Comparison of ENCODE assay signal across 8 cellular contexts in genomic region chr17:74987909-74988711, GRCh38. TPM values are rescaled to one million over a fixed set of nuclear protein-coding genes. Genes with fewer than 3 reads are reported as not detected.
DNase-seq lines count a peak whose midpoint lies in the region; ATAC-seq and TF ChIP-seq lines count a peak whose summit lies in the region.

No MANE protein-coding gene starts in this region.

- H3K4me3 ChIP-seq in HFF-Myc (replicated peaks; ENCODE audit: low read depth, low read length), result peak overlapping the region; percentile 59

- no peak for ATAC-seq in HG02571 (IDR thresholded peaks at IDR 0.05; ENCODE audit: unreplicated experiment)

- H3K27ac Mint-ChIP-seq in activated naive CD8-positive, alpha-beta T cell, result no peak overlapping the region
- peak overlapping the region; percentile 93 for H3K27ac Mint-ChIP-seq in neural crest cell (ENCODE audit: unreplicated experiment)

- no peaks in the 10 kb centered on the region for H3K27me3 Mint-ChIP-seq in activated naive CD8-positive, alpha-beta T cell
- no peaks in the 10 kb centered on the region for H3K27me3 Mint-ChIP-seq in neural crest cell (ENCODE audit: low read depth)

- H3K4me1 Mint-ChIP-seq in activated naive CD8-positive, alpha-beta T cell (ENCODE audit: low read depth), result peaks cover 12% of the 10 kb centered on the region
- peaks cover 21% of the 10 kb centered on the region for H3K4me1 Mint-ChIP-seq in neural crest cell

- TF ChIP-seq CTCF in HFF-Myc (IDR thresholded peaks at IDR 0.05; ENCODE audit: low read depth, low read length, missing control alignments) (no peak), neural crest cell (conservative IDR thresholded peaks at IDR 0.05) (no peak)

- no peaks in the 10 kb centered on the region for H3K36me3 Mint-ChIP-seq in activated naive CD8-positive, alpha-beta T cell
- H3K36me3 Mint-ChIP-seq in neural crest cell (ENCODE audit: low read depth), result no peaks in the 10 kb centered on the region

- H3K4me3 Mint-ChIP-seq in activated naive CD8-positive, alpha-beta T cell, result peak overlapping the region; percentile 79
- peak overlapping the region; percentile 95 for H3K4me3 Mint-ChIP-seq in neural crest cell

- DNase-seq in NCI-H2081 (lab: John Stamatoyannopoulos, UW) (peak; percentile 31 to 47), NCI-H2081 treated with DMSO at 0.1 percent for 48 hours (lab: John Stamatoyannopoulos, UW) (no peak), HFF-Myc (ENCODE audit: extremely low read depth, low read depth) (no peak), NCI-H2171 treated with DMSO at 0.1 percent for 48 hours (lab: John Stamatoyannopoulos, UW) (peak; percentile 45), glomerular visceral epithelial cell (ENCODE audit: extremely low spot score) (peak; percentile 65), neural crest cell (ENCODE audit: low read depth, low spot score) (peak; percentile 49)

- H3K9me3 Mint-ChIP-seq in activated naive CD8-positive, alpha-beta T cell (ENCODE audit: low read depth), result no peaks in the 10 kb centered on the region
- no peaks in the 10 kb centered on the region for H3K9me3 Mint-ChIP-seq in neural crest cell

RNA-seq across cellular contexts. Expression of gene CDR2L, which starts 0.7 kb away (rescaled TPM):
- total RNA-seq in neural crest cell, result 24.0 and 24.1 TPM in 2 replicates

RNA-seq across cellular contexts. Expression of gene HID1, which starts 15.6 kb away (rescaled TPM):
- 11.8 and 14.6 TPM in 2 replicates for total RNA-seq in neural crest cell

RNA-seq across cellular contexts. Expression of gene MRPL58, which starts 24.4 kb away (rescaled TPM):
- total RNA-seq in neural crest cell, result 35.3 and 37.6 TPM in 2 replicates

RNA-seq across cellular contexts. Expression of gene OTOP3, which starts 52.4 kb away (rescaled TPM):
- total RNA-seq in neural crest cell, result not detected in 2 replicates

RNA-seq across cellular contexts. Expression of gene ATP5PD, which starts 58.7 kb away (rescaled TPM):
- total RNA-seq in neural crest cell, result 198 and 208 TPM in 2 replicates

Comparison
In these comparisons a context has a peak if more than half of its experiments do, and no peak if none do; other contexts are left out.
1. DNase-seq: peak in NCI-H2081 (2 of 2), NCI-H2171 treated with DMSO at 0.1 percent for 48 hours (single experiment), glomerular visceral epithelial cell (single experiment) and neural crest cell (single experiment); none in NCI-H2081 treated with DMSO at 0.1 percent for 48 hours (single experiment) and HFF-Myc (single experiment).